ENCODE assay signal across 1 cellular context in genomic region chr19:15673176-15673654, GRCh38.
TF ChIP-seq lines count a peak whose summit lies in the region.

No MANE protein-coding gene starts in this region.

TF ChIP-seq in HepG2, 621 proteins besides CTCF, POLR2A, EP300 and RAD21 (continued from another document and continues in another):
- TF ChIP-seq, protein P1, sequence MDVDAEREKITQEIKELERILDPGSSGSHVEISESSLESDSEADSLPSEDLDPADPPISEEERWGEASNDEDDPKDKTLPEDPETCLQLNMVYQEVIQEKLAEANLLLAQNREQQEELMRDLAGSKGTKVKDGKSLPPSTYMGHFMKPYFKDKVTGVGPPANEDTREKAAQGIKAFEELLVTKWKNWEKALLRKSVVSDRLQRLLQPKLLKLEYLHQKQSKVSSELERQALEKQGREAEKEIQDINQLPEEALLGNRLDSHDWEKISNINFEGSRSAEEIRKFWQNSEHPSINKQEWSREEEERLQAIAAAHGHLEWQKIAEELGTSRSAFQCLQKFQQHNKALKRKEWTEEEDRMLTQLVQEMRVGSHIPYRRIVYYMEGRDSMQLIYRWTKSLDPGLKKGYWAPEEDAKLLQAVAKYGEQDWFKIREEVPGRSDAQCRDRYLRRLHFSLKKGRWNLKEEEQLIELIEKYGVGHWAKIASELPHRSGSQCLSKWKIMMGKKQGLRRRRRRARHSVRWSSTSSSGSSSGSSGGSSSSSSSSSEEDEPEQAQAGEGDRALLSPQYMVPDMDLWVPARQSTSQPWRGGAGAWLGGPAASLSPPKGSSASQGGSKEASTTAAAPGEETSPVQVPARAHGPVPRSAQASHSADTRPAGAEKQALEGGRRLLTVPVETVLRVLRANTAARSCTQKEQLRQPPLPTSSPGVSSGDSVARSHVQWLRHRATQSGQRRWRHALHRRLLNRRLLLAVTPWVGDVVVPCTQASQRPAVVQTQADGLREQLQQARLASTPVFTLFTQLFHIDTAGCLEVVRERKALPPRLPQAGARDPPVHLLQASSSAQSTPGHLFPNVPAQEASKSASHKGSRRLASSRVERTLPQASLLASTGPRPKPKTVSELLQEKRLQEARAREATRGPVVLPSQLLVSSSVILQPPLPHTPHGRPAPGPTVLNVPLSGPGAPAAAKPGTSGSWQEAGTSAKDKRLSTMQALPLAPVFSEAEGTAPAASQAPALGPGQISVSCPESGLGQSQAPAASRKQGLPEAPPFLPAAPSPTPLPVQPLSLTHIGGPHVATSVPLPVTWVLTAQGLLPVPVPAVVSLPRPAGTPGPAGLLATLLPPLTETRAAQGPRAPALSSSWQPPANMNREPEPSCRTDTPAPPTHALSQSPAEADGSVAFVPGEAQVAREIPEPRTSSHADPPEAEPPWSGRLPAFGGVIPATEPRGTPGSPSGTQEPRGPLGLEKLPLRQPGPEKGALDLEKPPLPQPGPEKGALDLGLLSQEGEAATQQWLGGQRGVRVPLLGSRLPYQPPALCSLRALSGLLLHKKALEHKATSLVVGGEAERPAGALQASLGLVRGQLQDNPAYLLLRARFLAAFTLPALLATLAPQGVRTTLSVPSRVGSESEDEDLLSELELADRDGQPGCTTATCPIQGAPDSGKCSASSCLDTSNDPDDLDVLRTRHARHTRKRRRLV (CRISPR knock-in tag; IDR thresholded peaks at IDR 0.05): no peak
- TF ChIP-seq SRSF1 (optimal IDR thresholded peaks at IDR 0.05; ENCODE audit: low read depth, low read length): no peak
- TF ChIP-seq STAG1 (CRISPR knock-in tag; IDR thresholded peaks at IDR 0.05): peak; percentile 29
- 0 out of 2 replicates have a peak, but pooled peaks have one; percentile 12 for TF ChIP-seq BCL6 (CRISPR knock-in tag; IDR thresholded peaks at IDR 0.05)
- no peak for TF ChIP-seq LBX2 (CRISPR knock-in tag; IDR thresholded peaks at IDR 0.05; ENCODE audit: borderline replicate concordance)
- no peak for TF ChIP-seq CEBPB (IDR thresholded peaks at IDR 0.05; ENCODE audit: borderline replicate concordance, low read depth, low read length)
- 0 out of 2 replicates have a peak, but pooled peaks have one; percentile 22 for TF ChIP-seq ZNF839 (CRISPR knock-in tag; IDR thresholded peaks at IDR 0.05; ENCODE audit: borderline replicate concordance)
- no peak for TF ChIP-seq SMC3 (IDR thresholded peaks at IDR 0.05; ENCODE audit: low read length)
- no peak for TF ChIP-seq KAT8 (CRISPR knock-in tag; IDR thresholded peaks at IDR 0.05)
- TF ChIP-seq ZFP62 (CRISPR knock-in tag; IDR thresholded peaks at IDR 0.05): no peak
- no peak for TF ChIP-seq RARG (CRISPR knock-in tag; IDR thresholded peaks at IDR 0.05; ENCODE audit: low read depth)
- peak; percentile 47; the same call in 1 of the 2 replicates for TF ChIP-seq HDAC2 (CRISPR knock-in tag; IDR thresholded peaks at IDR 0.05)
- TF ChIP-seq, protein P2, sequence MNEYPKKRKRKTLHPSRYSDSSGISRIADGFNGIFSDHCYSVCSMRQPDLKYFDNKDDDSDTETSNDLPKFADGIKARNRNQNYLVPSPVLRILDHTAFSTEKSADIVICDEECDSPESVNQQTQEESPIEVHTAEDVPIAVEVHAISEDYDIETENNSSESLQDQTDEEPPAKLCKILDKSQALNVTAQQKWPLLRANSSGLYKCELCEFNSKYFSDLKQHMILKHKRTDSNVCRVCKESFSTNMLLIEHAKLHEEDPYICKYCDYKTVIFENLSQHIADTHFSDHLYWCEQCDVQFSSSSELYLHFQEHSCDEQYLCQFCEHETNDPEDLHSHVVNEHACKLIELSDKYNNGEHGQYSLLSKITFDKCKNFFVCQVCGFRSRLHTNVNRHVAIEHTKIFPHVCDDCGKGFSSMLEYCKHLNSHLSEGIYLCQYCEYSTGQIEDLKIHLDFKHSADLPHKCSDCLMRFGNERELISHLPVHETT (CRISPR knock-in tag; conservative IDR thresholded peaks at IDR 0.05): no peak
- TF ChIP-seq ZNF282 (IDR thresholded peaks at IDR 0.05; ENCODE audit: partially characterized antibody): no peak
- no peak for TF ChIP-seq AKAP8 (CRISPR knock-in tag; IDR thresholded peaks at IDR 0.05)
- no peak for TF ChIP-seq RNF2 (conservative IDR thresholded peaks at IDR 0.05; ENCODE audit: low read depth)
- TF ChIP-seq ZNF572 (CRISPR knock-in tag; IDR thresholded peaks at IDR 0.05): no peak
- no peak for TF ChIP-seq CENPT (CRISPR knock-in tag; IDR thresholded peaks at IDR 0.05; ENCODE audit: low read depth)
- TF ChIP-seq CCAR2 (optimal IDR thresholded peaks at IDR 0.05; ENCODE audit: low read depth, low read length): no peak
- TF ChIP-seq ERF (CRISPR knock-in tag; IDR thresholded peaks at IDR 0.05): no peak
- TF ChIP-seq ZBTB42 (CRISPR knock-in tag; IDR thresholded peaks at IDR 0.05): no peak
- TF ChIP-seq ZNF17 (CRISPR knock-in tag; IDR thresholded peaks at IDR 0.05): no peak
- no peak for TF ChIP-seq ZNF615 (CRISPR knock-in tag; IDR thresholded peaks at IDR 0.05; ENCODE audit: borderline replicate concordance)
- no peak for TF ChIP-seq ZNF557 (CRISPR knock-in tag; IDR thresholded peaks at IDR 0.05)
- TF ChIP-seq ZBTB7B (CRISPR knock-in tag; IDR thresholded peaks at IDR 0.05): peak; percentile 73; the same call in 1 of the 2 replicates
- no peak for TF ChIP-seq NONO (IDR thresholded peaks at IDR 0.05)
- peak; percentile 54; the same call in 1 of the 2 replicates for TF ChIP-seq NONO (CRISPR knock-in tag; conservative IDR thresholded peaks at IDR 0.05)
- TF ChIP-seq CCDC6 (CRISPR knock-in tag; IDR thresholded peaks at IDR 0.05): 0 out of 2 replicates have a peak, but pooled peaks have one; percentile 46
- no peak for TF ChIP-seq MTA3 (CRISPR knock-in tag; IDR thresholded peaks at IDR 0.05)
- no peak for TF ChIP-seq TBP (CRISPR knock-in tag; IDR thresholded peaks at IDR 0.05)
- TF ChIP-seq ZNF20 (CRISPR knock-in tag; IDR thresholded peaks at IDR 0.05): no peak
- TF ChIP-seq RFXANK (CRISPR knock-in tag; IDR thresholded peaks at IDR 0.05): no peak
- TF ChIP-seq ZNF510 (CRISPR knock-in tag; IDR thresholded peaks at IDR 0.05; ENCODE audit: low read depth): no peak
- TF ChIP-seq, protein P3, sequence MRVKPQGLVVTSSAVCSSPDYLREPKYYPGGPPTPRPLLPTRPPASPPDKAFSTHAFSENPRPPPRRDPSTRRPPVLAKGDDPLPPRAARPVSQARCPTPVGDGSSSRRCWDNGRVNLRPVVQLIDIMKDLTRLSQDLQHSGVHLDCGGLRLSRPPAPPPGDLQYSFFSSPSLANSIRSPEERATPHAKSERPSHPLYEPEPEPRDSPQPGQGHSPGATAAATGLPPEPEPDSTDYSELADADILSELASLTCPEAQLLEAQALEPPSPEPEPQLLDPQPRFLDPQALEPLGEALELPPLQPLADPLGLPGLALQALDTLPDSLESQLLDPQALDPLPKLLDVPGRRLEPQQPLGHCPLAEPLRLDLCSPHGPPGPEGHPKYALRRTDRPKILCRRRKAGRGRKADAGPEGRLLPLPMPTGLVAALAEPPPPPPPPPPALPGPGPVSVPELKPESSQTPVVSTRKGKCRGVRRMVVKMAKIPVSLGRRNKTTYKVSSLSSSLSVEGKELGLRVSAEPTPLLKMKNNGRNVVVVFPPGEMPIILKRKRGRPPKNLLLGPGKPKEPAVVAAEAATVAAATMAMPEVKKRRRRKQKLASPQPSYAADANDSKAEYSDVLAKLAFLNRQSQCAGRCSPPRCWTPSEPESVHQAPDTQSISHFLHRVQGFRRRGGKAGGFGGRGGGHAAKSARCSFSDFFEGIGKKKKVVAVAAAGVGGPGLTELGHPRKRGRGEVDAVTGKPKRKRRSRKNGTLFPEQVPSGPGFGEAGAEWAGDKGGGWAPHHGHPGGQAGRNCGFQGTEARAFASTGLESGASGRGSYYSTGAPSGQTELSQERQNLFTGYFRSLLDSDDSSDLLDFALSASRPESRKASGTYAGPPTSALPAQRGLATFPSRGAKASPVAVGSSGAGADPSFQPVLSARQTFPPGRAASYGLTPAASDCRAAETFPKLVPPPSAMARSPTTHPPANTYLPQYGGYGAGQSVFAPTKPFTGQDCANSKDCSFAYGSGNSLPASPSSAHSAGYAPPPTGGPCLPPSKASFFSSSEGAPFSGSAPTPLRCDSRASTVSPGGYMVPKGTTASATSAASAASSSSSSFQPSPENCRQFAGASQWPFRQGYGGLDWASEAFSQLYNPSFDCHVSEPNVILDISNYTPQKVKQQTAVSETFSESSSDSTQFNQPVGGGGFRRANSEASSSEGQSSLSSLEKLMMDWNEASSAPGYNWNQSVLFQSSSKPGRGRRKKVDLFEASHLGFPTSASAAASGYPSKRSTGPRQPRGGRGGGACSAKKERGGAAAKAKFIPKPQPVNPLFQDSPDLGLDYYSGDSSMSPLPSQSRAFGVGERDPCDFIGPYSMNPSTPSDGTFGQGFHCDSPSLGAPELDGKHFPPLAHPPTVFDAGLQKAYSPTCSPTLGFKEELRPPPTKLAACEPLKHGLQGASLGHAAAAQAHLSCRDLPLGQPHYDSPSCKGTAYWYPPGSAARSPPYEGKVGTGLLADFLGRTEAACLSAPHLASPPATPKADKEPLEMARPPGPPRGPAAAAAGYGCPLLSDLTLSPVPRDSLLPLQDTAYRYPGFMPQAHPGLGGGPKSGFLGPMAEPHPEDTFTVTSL (CRISPR knock-in tag; IDR thresholded peaks at IDR 0.05; ENCODE audit: borderline replicate concordance): peak; percentile 73
- TF ChIP-seq CEBPG (CRISPR knock-in tag; IDR thresholded peaks at IDR 0.05): no peak
- no peak for TF ChIP-seq ZC3H13 (CRISPR knock-in tag; IDR thresholded peaks at IDR 0.05)
- TF ChIP-seq AFF4 (CRISPR knock-in tag; IDR thresholded peaks at IDR 0.05): no peak
- no peak for TF ChIP-seq ZFP82 (CRISPR knock-in tag; IDR thresholded peaks at IDR 0.05; ENCODE audit: borderline replicate concordance)
- TF ChIP-seq ZNF451 (CRISPR knock-in tag; IDR thresholded peaks at IDR 0.05): no peak
- peak; percentile 54; the same call in 1 of the 2 replicates for TF ChIP-seq ZNF547 (CRISPR knock-in tag; IDR thresholded peaks at IDR 0.05)
- TF ChIP-seq RBM22 (optimal IDR thresholded peaks at IDR 0.05; ENCODE audit: low read length): no peak
- TF ChIP-seq SCMH1 (CRISPR knock-in tag; IDR thresholded peaks at IDR 0.05; ENCODE audit: borderline replicate concordance): no peak
- no peak for TF ChIP-seq KLF16 (CRISPR knock-in tag; IDR thresholded peaks at IDR 0.05)
- TF ChIP-seq ZSCAN12 (CRISPR knock-in tag; IDR thresholded peaks at IDR 0.05): no peak
- no peak for TF ChIP-seq ZNF879 (CRISPR knock-in tag; IDR thresholded peaks at IDR 0.05)
- TF ChIP-seq ZNF18 (CRISPR knock-in tag; IDR thresholded peaks at IDR 0.05; ENCODE audit: insufficient replicate concordance): no peak
- TF ChIP-seq PHF20 (CRISPR knock-in tag; IDR thresholded peaks at IDR 0.05): 0 out of 2 replicates have a peak, but pooled peaks have one; percentile 18
- TF ChIP-seq NR2F6 (IDR thresholded peaks at IDR 0.05): peak; percentile 75
- peak; percentile 55; the same call in 1 of the 2 replicates for TF ChIP-seq NR2F6 (CRISPR knock-in tag; IDR thresholded peaks at IDR 0.05)
- TF ChIP-seq MEF2D (CRISPR knock-in tag; IDR thresholded peaks at IDR 0.05): no peak
- TF ChIP-seq SMAD1 (CRISPR knock-in tag; IDR thresholded peaks at IDR 0.05; ENCODE audit: borderline replicate concordance, low read depth): peak; percentile 33; the same call in 1 of the 2 replicates
- TF ChIP-seq DMAP1 (CRISPR knock-in tag; IDR thresholded peaks at IDR 0.05): no peak
- no peak for TF ChIP-seq ZNF10 (CRISPR knock-in tag; IDR thresholded peaks at IDR 0.05; ENCODE audit: borderline replicate concordance, low read depth)
- TF ChIP-seq ZSCAN20 (CRISPR knock-in tag; IDR thresholded peaks at IDR 0.05; ENCODE audit: borderline replicate concordance): no peak
- no peak for TF ChIP-seq RCOR2 (CRISPR knock-in tag; IDR thresholded peaks at IDR 0.05)
- no peak for TF ChIP-seq NFE2 (CRISPR knock-in tag; IDR thresholded peaks at IDR 0.05)
- 0 out of 2 replicates have a peak, but pooled peaks have one; percentile 32 for TF ChIP-seq ZNF567 (CRISPR knock-in tag; IDR thresholded peaks at IDR 0.05; ENCODE audit: borderline replicate concordance)
- no peak for TF ChIP-seq ZNF225 (CRISPR knock-in tag; IDR thresholded peaks at IDR 0.05)
